Comparison of ENCODE assay signal across 8 cellular contexts in genomic region chr5:4868140-4868735, GRCh38.
A peak's percentile ranks its signal among the peaks of the same experiment; 100 is the strongest.
DNase-seq lines count a peak whose midpoint lies in the region; ATAC-seq and TF ChIP-seq lines count a peak whose summit lies in the region.

No MANE protein-coding gene starts in this region.

- no peaks in the 10 kb centered on the region for H3K36me3 Mint-ChIP-seq in activated CD8-positive, alpha-beta T cell treated with anti-CD3 and anti-CD28 coated beads for 36 hours (ENCODE audit: low read depth)

- peaks cover 6% of the 10 kb centered on the region for H3K9me3 Mint-ChIP-seq in activated CD8-positive, alpha-beta T cell treated with anti-CD3 and anti-CD28 coated beads for 36 hours

- no peaks in the 10 kb centered on the region for H3K27me3 Mint-ChIP-seq in activated CD8-positive, alpha-beta T cell treated with anti-CD3 and anti-CD28 coated beads for 36 hours

- no peaks in the 10 kb centered on the region for H3K4me1 Mint-ChIP-seq in activated CD8-positive, alpha-beta T cell treated with anti-CD3 and anti-CD28 coated beads for 36 hours (ENCODE audit: low read depth)

- intact Hi-C loops in activated CD8-positive, alpha-beta T cell treated with anti-CD3 and anti-CD28 coated beads for 36 hours (cut with micrococcal nuclease): no loop called here

- POLR2A ChIA-PET in activated CD8-positive, alpha-beta T cell treated with anti-CD3 and anti-CD28 coated beads for 36 hours (lab: Charles Lee): no interaction called here

- ATAC-seq in GM21786 (IDR thresholded peaks at IDR 0.05; ENCODE audit: unreplicated experiment) (peak; percentile 61), GM21381 (IDR thresholded peaks at IDR 0.05; ENCODE audit: unreplicated experiment) (no peak)
- no peak for ATAC-seq in activated CD8-positive, alpha-beta T cell treated with anti-CD3 and anti-CD28 coated beads for 36 hours

- no peak overlapping the region for H3K4me3 Mint-ChIP-seq in activated CD8-positive, alpha-beta T cell treated with anti-CD3 and anti-CD28 coated beads for 36 hours

- no peak overlapping the region for H3K27ac Mint-ChIP-seq in activated CD8-positive, alpha-beta T cell treated with anti-CD3 and anti-CD28 coated beads for 36 hours

- DNase-seq in NCI-H2227 (lab: John Stamatoyannopoulos, UW; ENCODE audit: unreplicated experiment): peak; percentile 16
- DNase-seq in NCI-H2227 treated with DMSO at 0.1 percent for 48 hours (lab: John Stamatoyannopoulos, UW): no peak
- peak; percentile 23 for DNase-seq in NCI-H1694 (lab: John Stamatoyannopoulos, UW)
- peak; percentile 65 for DNase-seq in activated CD8-positive, alpha-beta T cell treated with anti-CD3 and anti-CD28 coated beads for 36 hours
- DNase-seq in glomerular endothelial cell (ENCODE audit: extremely low read depth, low read depth, low spot score): peak; percentile 7
- peak; percentile 26 for DNase-seq in renal cortical epithelial cell (ENCODE audit: low read depth)

- CTCF ChIA-PET in activated CD8-positive, alpha-beta T cell treated with anti-CD3 and anti-CD28 coated beads for 36 hours (lab: Charles Lee): interaction anchor here (0.6 to 0.8 kb wide), 5 partner anchors 8 to 560 kb away, joined by 3 to 4 read pairs (median 3); no protein-coding TSS in a partner anchor

- peak; percentile 79 for TF ChIP-seq CTCF in activated CD8-positive, alpha-beta T cell treated with anti-CD3 and anti-CD28 coated beads for 36 hours (IDR thresholded peaks at IDR 0.05)
